In genomic region chr3:56681963-56682457, GRCh38 we compare ENCODE assay signal across 8 cellular contexts. TPM values are rescaled to one million over a fixed set of nuclear protein-coding genes. Genes with fewer than 3 reads are reported as not detected.
DNase-seq lines count a peak whose midpoint lies in the region; ATAC-seq and TF ChIP-seq lines count a peak whose summit lies in the region.

No MANE protein-coding gene starts in this region.

- peaks cover 9% of the 10 kb centered on the region; the same call in 1 of the 2 replicates for H4K20me1 ChIP-seq in OCI-LY3 (ENCODE audit: insufficient read depth, low read length)

- H2AFZ ChIP-seq in OCI-LY3 (ENCODE audit: low read depth, low read length), result peak overlapping the region; percentile 76; the same call in 1 of the 2 replicates

- no peaks in the 10 kb centered on the region for H3K27me3 ChIP-seq in OCI-LY3 (ENCODE audit: low read depth, low read length)
- no peaks in the 10 kb centered on the region for H3K27me3 ChIP-seq in esophagus (ENCODE audit: control insufficient read depth in 1 of 2, insufficient read depth in 2 of 2, low read length in 2 of 2)

- peaks cover 33% of the 10 kb centered on the region for H3K36me3 Mint-ChIP-seq in progenitor cell of endocrine pancreas (ENCODE audit: insufficient read depth)

- peaks cover 9% of the 10 kb centered on the region for H3K9me3 Mint-ChIP-seq in progenitor cell of endocrine pancreas (ENCODE audit: low read depth)

- H3K79me2 ChIP-seq in OCI-LY3 (ENCODE audit: low read length), result peaks cover 51% of the 10 kb centered on the region

- H3K27ac ChIP-seq in OCI-LY3 (ENCODE audit: low read length) (peak overlapping the region; percentile 80), esophagus (ENCODE audit: low read depth in 2 of 2, low read length in 1 of 2) (peak overlapping the region; percentile 95 to 98)

- H3K27ac Mint-ChIP-seq in progenitor cell of endocrine pancreas, result peak overlapping the region; percentile 98

- H3K9me3 ChIP-seq in OCI-LY3 (ENCODE audit: insufficient read depth, low read length) (peaks cover 4% of the 10 kb centered on the region; the same call in 1 of the 2 replicates), esophagus (ENCODE audit: control insufficient read depth in 2 of 2, insufficient read depth in 1 of 2, low read depth in 1 of 2, low read length in 1 of 2) (no peaks in the 10 kb centered on the region)

- peak overlapping the region; percentile 69 for H3K4me2 ChIP-seq in OCI-LY3 (ENCODE audit: low read length)

- WGBS in esophagus, 2 donors, result 13 to 17% methylated on average over 10 of the region's 10 CpGs

- H3K4me1 ChIP-seq in OCI-LY3 (ENCODE audit: low read length) (peaks cover 30% of the 10 kb centered on the region), esophagus (ENCODE audit: control insufficient read depth in 2 of 2, insufficient read depth in 2 of 2, low read length in 1 of 2) (no peaks in the 10 kb centered on the region)

- peak overlapping the region; percentile 94 for H3K4me3 Mint-ChIP-seq in progenitor cell of endocrine pancreas (ENCODE audit: low read depth)

- peak overlapping the region; percentile 91 for H3K9ac ChIP-seq in OCI-LY3 (ENCODE audit: low read length)

- DNase-seq in progenitor cell of endocrine pancreas (ENCODE audit: low spot score, unreplicated experiment) (no peak), T1000 (lab: John Stamatoyannopoulos, UW) (no peak), H4 (ENCODE audit: low spot score) (no peak)

- H3K4me3 ChIP-seq in OCI-LY3 (ENCODE audit: low read length) (peak overlapping the region; percentile 82), esophagus (ENCODE audit: low read depth in 1 of 2, low read length in 2 of 2) (peak overlapping the region; percentile 78 to 84)

- no peaks in the 10 kb centered on the region for H3K27me3 Mint-ChIP-seq in progenitor cell of endocrine pancreas

- H3K36me3 ChIP-seq in OCI-LY3 (replicated peaks; ENCODE audit: low read depth, low read length) (peaks cover 50% of the 10 kb centered on the region), esophagus (ENCODE audit: control insufficient read depth in 2 of 2, insufficient read depth in 2 of 2, low read length in 1 of 2) (no peaks in the 10 kb centered on the region)

- ATAC-seq in GM18511 (IDR thresholded peaks at IDR 0.05; ENCODE audit: unreplicated experiment) (peak; percentile 6), GM21717 (IDR thresholded peaks at IDR 0.05; ENCODE audit: unreplicated experiment) (no peak), GM19023 (IDR thresholded peaks at IDR 0.05; ENCODE audit: unreplicated experiment) (no peak)

- no peak for TF ChIP-seq CTCF in OCI-LY3 (IDR thresholded peaks at IDR 0.05; ENCODE audit: low read depth, low read length)
- no peak for TF ChIP-seq CTCF in progenitor cell of endocrine pancreas (IDR thresholded peaks at IDR 0.05; ENCODE audit: unreplicated experiment)

- H3K4me1 Mint-ChIP-seq in progenitor cell of endocrine pancreas (ENCODE audit: low read depth), result peaks cover 13% of the 10 kb centered on the region

RNA-seq across cellular contexts. Expression of gene TASOR, which starts 1.1 kb away (rescaled TPM):
- polyA plus RNA-seq in esophagus, result 10 to 100 TPM; 14.2 to 15.6 TPM
- 64.2 and 67.6 TPM in 2 replicates for total RNA-seq in progenitor cell of endocrine pancreas
- 36.4 and 40.9 TPM in 2 replicates for total RNA-seq in H4 (2014; rRNA removed; shearing (Covaris generic))
